In genomic region chr11:132792341-132793140, GRCh38 we compare ENCODE assay signal across 23 cellular contexts.
DNase-seq lines count a peak whose midpoint lies in the region; TF ChIP-seq lines count a peak whose summit lies in the region.
"Had no signal": no experiment of that assay in that cellular context is flagged by ENCODE, and none has a peak within 500 bp of the region (broad histone marks: within the 10 kb centered on the region; RNA-seq: fewer than 3 reads in every experiment).

No MANE protein-coding gene starts in this region.

- no peaks in the 10 kb centered on the region for H3K27me3 Mint-ChIP-seq in nephron progenitor cell (ENCODE audit: low read depth, poor library complexity)
- H3K27me3 Mint-ChIP-seq: activated CD4-positive, alpha-beta T cell treated with anti-CD3 and anti-CD28 coated beads, Interleukin-2, amount 10 ng/mL, durations not matched to agents 24 days and 14 days; natural killer cell treated with Interleukin-12 subunit alpha and Interleukin-12 subunit beta and Interleukin-15 and Interleukin-18, amount 100 ng/mL, for 72 hours had no signal

- H3K27me3 ChIP-seq in GM23248 (replicated peaks; ENCODE audit: insufficient read depth) (no peaks in the 10 kb centered on the region), SK-N-SH (ENCODE audit: insufficient read depth) (no peaks in the 10 kb centered on the region), iPS-15b (ENCODE audit: control insufficient read depth, insufficient read depth, low read length) (peaks cover 3% of the 10 kb centered on the region), parathyroid adenoma (ENCODE audit: control insufficient read depth, insufficient read depth, low read length) (no peaks in the 10 kb centered on the region)
- H3K27me3 ChIP-seq: breast epithelium, colonic mucosa, tibial nerve had no signal

- H3K9me3 Mint-ChIP-seq in nephron progenitor cell, result no peaks in the 10 kb centered on the region
- H3K9me3 Mint-ChIP-seq: activated CD4-positive, alpha-beta T cell treated with anti-CD3 and anti-CD28 coated beads, Interleukin-2, amount 10 ng/mL, durations not matched to agents 24 days and 14 days; activated naive CD4-positive, alpha-beta T cell treated with anti-CD3 and anti-CD28 coated beads for 36 hours; CD4-positive, alpha-beta T cell; natural killer cell treated with Interleukin-12 subunit alpha and Interleukin-12 subunit beta and Interleukin-15 and Interleukin-18, amount 100 ng/mL, for 72 hours had no signal

- H3K4me1 Mint-ChIP-seq in nephron progenitor cell, result no peaks in the 10 kb centered on the region
- H3K4me1 Mint-ChIP-seq: activated CD4-positive, alpha-beta T cell treated with anti-CD3 and anti-CD28 coated beads, Interleukin-2, amount 10 ng/mL, durations not matched to agents 24 days and 14 days had no signal

- H3K4me3 ChIP-seq in GM23248 (no peak overlapping the region), SK-N-SH (ENCODE audit: low read depth in 2 of 2, low read length in 1 of 2) (no peak overlapping the region), iPS-15b (ENCODE audit: low read depth, low read length) (peak overlapping the region; percentile 52), parathyroid adenoma (ENCODE audit: low read depth, low read length) (no peak overlapping the region)
- H3K4me3 ChIP-seq: breast epithelium, colonic mucosa, gastroesophageal sphincter, SK-N-MC, tibial nerve had no signal

- H3K27ac ChIP-seq in GM23248 (no peak overlapping the region), SK-N-SH (ENCODE audit: low read depth in 2 of 2, low read length in 1 of 2) (no peak overlapping the region), parathyroid adenoma (peak overlapping the region; percentile 32)
- H3K27ac ChIP-seq: breast epithelium, colonic mucosa, gastroesophageal sphincter, SK-N-MC, tibial nerve had no signal

- peak overlapping the region; percentile 39; the same call in 1 of the 2 replicates for H2AFZ ChIP-seq in GM23248
- H2AFZ ChIP-seq in SK-N-SH (ENCODE audit: low read depth), result no peak overlapping the region
- peak overlapping the region; percentile 73 for H2AFZ ChIP-seq in parathyroid adenoma

- H3K9ac ChIP-seq in GM23248, result no peak overlapping the region
- no peak overlapping the region for H3K9ac ChIP-seq in SK-N-SH
- no peak overlapping the region for H3K9ac ChIP-seq in iPS-15b (ENCODE audit: low read depth, low read length)
- H3K9ac ChIP-seq in parathyroid adenoma, result no peak overlapping the region

- peak in 1 of 2 experiments; percentile 72; a peak in 2 of 4 replicates for TF ChIP-seq EP300 in SK-N-SH (IDR thresholded peaks at IDR 0.05; ENCODE audit: borderline replicate concordance in 1 of 2, low read depth in 1 of 2, low read length in 1 of 2)

- peak; percentile 29; the same call in 1 of the 2 replicates for TF ChIP-seq RAD21 in SK-N-SH (IDR thresholded peaks at IDR 0.05; ENCODE audit: low read length)

- CTCF ChIA-PET in SK-N-SH (lab: Yijun Ruan, JAX), result no interaction called here

- POLR2A ChIA-PET in SK-N-SH (lab: Yijun Ruan, JAX), result no interaction called here

- H3K4me3 Mint-ChIP-seq in nephron progenitor cell, result no peak overlapping the region
- H3K4me3 Mint-ChIP-seq: activated CD4-positive, alpha-beta T cell treated with anti-CD3 and anti-CD28 coated beads, Interleukin-2, amount 10 ng/mL, durations not matched to agents 24 days and 14 days; activated naive CD4-positive, alpha-beta T cell treated with anti-CD3 and anti-CD28 coated beads for 36 hours; CD4-positive, alpha-beta T cell; natural killer cell treated with Interleukin-12 subunit alpha and Interleukin-12 subunit beta and Interleukin-15 and Interleukin-18, amount 100 ng/mL, for 72 hours had no signal

- no peaks in the 10 kb centered on the region for H3K36me3 Mint-ChIP-seq in nephron progenitor cell (ENCODE audit: low read depth)

- H3K9me2 ChIP-seq in GM23248 (ENCODE audit: insufficient read depth) (no peaks in the 10 kb centered on the region), SK-N-SH (no peaks in the 10 kb centered on the region)

- in situ Hi-C loops in GM23248 (cut with MboI), result no loop called here

- H3K9me3 ChIP-seq in GM23248 (ENCODE audit: low read depth) (no peaks in the 10 kb centered on the region), SK-N-SH (no peaks in the 10 kb centered on the region; the same call in 1 of the 2 replicates), iPS-15b (ENCODE audit: control insufficient read depth, insufficient read depth, low read length) (no peaks in the 10 kb centered on the region), parathyroid adenoma (ENCODE audit: control insufficient read depth, low read length) (no peaks in the 10 kb centered on the region)
- H3K9me3 ChIP-seq: breast epithelium, colonic mucosa, gastroesophageal sphincter, tibial nerve had no signal

- no peak overlapping the region for H3K27ac Mint-ChIP-seq in nephron progenitor cell
- H3K27ac Mint-ChIP-seq: activated CD4-positive, alpha-beta T cell treated with anti-CD3 and anti-CD28 coated beads, Interleukin-2, amount 10 ng/mL, durations not matched to agents 24 days and 14 days; activated naive CD4-positive, alpha-beta T cell treated with anti-CD3 and anti-CD28 coated beads for 36 hours; CD4-positive, alpha-beta T cell; natural killer cell treated with Interleukin-12 subunit alpha and Interleukin-12 subunit beta and Interleukin-15 and Interleukin-18, amount 100 ng/mL, for 72 hours had no signal

- H3K36me3 ChIP-seq in GM23248 (ENCODE audit: low read depth), result no peaks in the 10 kb centered on the region
- no peaks in the 10 kb centered on the region for H3K36me3 ChIP-seq in SK-N-SH (replicated peaks in 1 of 2; ENCODE audit: control insufficient read depth in 1 of 2, insufficient read depth in 2 of 2, low read length in 1 of 2)
- H3K36me3 ChIP-seq in iPS-15b (ENCODE audit: control insufficient read depth, insufficient read depth, low read length), result no peaks in the 10 kb centered on the region
- no peaks in the 10 kb centered on the region for H3K36me3 ChIP-seq in parathyroid adenoma (ENCODE audit: control insufficient read depth, insufficient read depth, low read length)
- H3K36me3 ChIP-seq: breast epithelium, colonic mucosa, gastroesophageal sphincter, tibial nerve had no signal

- 44 to 47% methylated on average over 29 of the region's 29 CpGs for WGBS in GM23248 (ENCODE audit: low coverage in 1 of 2, low lambda C conversion rate in 2 of 2, missing lambda C conversion rate in 2 of 2), 2 experiments
- WGBS in SK-N-SH (ENCODE audit: low lambda C conversion rate), result 43% methylated on average over 25 of the region's 29 CpGs

- no peak overlapping the region for H3K4me2 ChIP-seq in GM23248 (ENCODE audit: unreplicated experiment)
- H3K4me2 ChIP-seq in SK-N-SH, result no peak overlapping the region
- no peak overlapping the region for H3K4me2 ChIP-seq in parathyroid adenoma (ENCODE audit: low read length)

- TF ChIP-seq CTCF in SK-N-SH (IDR thresholded peaks at IDR 0.05), result no peak
- TF ChIP-seq CTCF in parathyroid adenoma (IDR thresholded peaks at IDR 0.05), result no peak
- TF ChIP-seq CTCF in nephron progenitor cell (IDR thresholded peaks at IDR 0.05), result no peak

- H3K79me2 ChIP-seq in GM23248 (ENCODE audit: insufficient read depth) (no peaks in the 10 kb centered on the region), SK-N-SH (ENCODE audit: insufficient read depth) (no peaks in the 10 kb centered on the region), parathyroid adenoma (no peaks in the 10 kb centered on the region)

- no peaks in the 10 kb centered on the region for H3K4me1 ChIP-seq in GM23248 (ENCODE audit: insufficient read depth)
- peaks cover 0 to 9% of the 10 kb centered on the region in 2 experiments; a peak in 1 of 4 replicates for H3K4me1 ChIP-seq in SK-N-SH (ENCODE audit: control insufficient read depth in 1 of 2, insufficient read depth in 2 of 2, low read depth in 1 of 2, low read length in 1 of 2)
- peaks cover 17% of the 10 kb centered on the region for H3K4me1 ChIP-seq in iPS-15b (ENCODE audit: control insufficient read depth, insufficient read depth, low read length)
- peaks cover 16% of the 10 kb centered on the region for H3K4me1 ChIP-seq in parathyroid adenoma
- H3K4me1 ChIP-seq: breast epithelium, colonic mucosa, gastroesophageal sphincter, tibial nerve had no signal

- H4K20me1 ChIP-seq in GM23248 (ENCODE audit: insufficient read depth), result no peaks in the 10 kb centered on the region
- no peaks in the 10 kb centered on the region for H4K20me1 ChIP-seq in SK-N-SH (ENCODE audit: insufficient read depth)

- H3F3A ChIP-seq in GM23248 (ENCODE audit: insufficient read depth), result no peaks in the 10 kb centered on the region
- H3F3A ChIP-seq in SK-N-SH (replicated peaks; ENCODE audit: insufficient read depth), result no peaks in the 10 kb centered on the region

- DNase-seq in GM23248 (no peak), SK-N-SH (peak; percentile 87), NCI-H187 treated with DMSO at 0.1 percent for 48 hours (lab: John Stamatoyannopoulos, UW) (no peak), nephron progenitor cell (no peak)
- DNase-seq in effector CD8-positive, alpha-beta T cell (lab: John Stamatoyannopoulos, UW), result no peak
- DNase-seq: activated CD4-positive, alpha-beta T cell treated with anti-CD3 and anti-CD28 coated beads, Interleukin-2, amount 10 ng/mL, durations not matched to agents 24 days and 14 days; activated naive CD4-positive, alpha-beta T cell treated with anti-CD3 and anti-CD28 coated beads for 36 hours; CD4-positive, alpha-beta T cell; colonic mucosa; midbrain; MV-4-11; NCI-H1930; NCI-H2227 treated with DMSO at 0.1 percent for 48 hours; posterior cingulate gyrus; RPMI8226; T-helper 2 cell had no signal

TF ChIP-seq in SK-N-SH, 30 proteins besides CTCF, POLR2A, EP300 and RAD21:
- peak; percentile 47; the same call in 1 of the 2 replicates for TF ChIP-seq MXI1 (IDR thresholded peaks at IDR 0.05; ENCODE audit: low read depth, low read length)
- no peak for TF ChIP-seq FOXM1 (IDR thresholded peaks at IDR 0.05; ENCODE audit: low read depth)
- no peak for TF ChIP-seq MEF2A (IDR thresholded peaks at IDR 0.05; ENCODE audit: borderline replicate concordance, low read depth)
- TF ChIP-seq TAF1 (IDR thresholded peaks at IDR 0.05; ENCODE audit: borderline replicate concordance, low read depth, low read length), result no peak
- TF ChIP-seq RCOR1 (IDR thresholded peaks at IDR 0.05; ENCODE audit: low read length), result 0 out of 2 replicates have a peak, but pooled peaks have one; percentile 55
- TF ChIP-seq POLR2AphosphoS5 (IDR thresholded peaks at IDR 0.05; ENCODE audit: low read depth, low read length), result no peak
- TF ChIP-seq GABPA (IDR thresholded peaks at IDR 0.05; ENCODE audit: low read depth), result no peak
- TF ChIP-seq GATA2 (CRISPR knock-in tag; IDR thresholded peaks at IDR 0.05), result peak; percentile 99
- no peak for TF ChIP-seq SMC3 (IDR thresholded peaks at IDR 0.05; ENCODE audit: low read depth, low read length)
- no peak for TF ChIP-seq TCF12 (IDR thresholded peaks at IDR 0.05)
- TF ChIP-seq FOXJ3 (CRISPR knock-in tag; IDR thresholded peaks at IDR 0.05), result peak; percentile 64; the same call in 1 of the 2 replicates
- no peak for TF ChIP-seq NRF1 (IDR thresholded peaks at IDR 0.05; ENCODE audit: low read depth, low read length)
- TF ChIP-seq NFIC (IDR thresholded peaks at IDR 0.05; ENCODE audit: borderline replicate concordance), result no peak
- TF ChIP-seq CHD2 (IDR thresholded peaks at IDR 0.05; ENCODE audit: low read length, partially characterized antibody), result peak; percentile 54
